Comparison of ENCODE assay signal across 1 cellular context in genomic region chr3:173396191-173397041, GRCh38.
TF ChIP-seq lines count a peak whose summit lies in the region.

No MANE protein-coding gene starts in this region.

TF ChIP-seq in SK-N-SH, 30 proteins besides CTCF, POLR2A, EP300 and RAD21 (continued from another document):
- TF ChIP-seq USF2 (IDR thresholded peaks at IDR 0.05; ENCODE audit: borderline replicate concordance, low read depth, low read length) (no peak), REST (IDR thresholded peaks at IDR 0.05; ENCODE audit: low read depth, low read length) (no peak), RXRA (IDR thresholded peaks at IDR 0.05; ENCODE audit: borderline replicate concordance, low read depth) (no peak), EZH2phosphoT487 (IDR thresholded peaks at IDR 0.05; ENCODE audit: borderline replicate concordance, low read depth) (no peak)
